16 cellular contexts compared by ENCODE assay signal in the genomic region with DNA sequence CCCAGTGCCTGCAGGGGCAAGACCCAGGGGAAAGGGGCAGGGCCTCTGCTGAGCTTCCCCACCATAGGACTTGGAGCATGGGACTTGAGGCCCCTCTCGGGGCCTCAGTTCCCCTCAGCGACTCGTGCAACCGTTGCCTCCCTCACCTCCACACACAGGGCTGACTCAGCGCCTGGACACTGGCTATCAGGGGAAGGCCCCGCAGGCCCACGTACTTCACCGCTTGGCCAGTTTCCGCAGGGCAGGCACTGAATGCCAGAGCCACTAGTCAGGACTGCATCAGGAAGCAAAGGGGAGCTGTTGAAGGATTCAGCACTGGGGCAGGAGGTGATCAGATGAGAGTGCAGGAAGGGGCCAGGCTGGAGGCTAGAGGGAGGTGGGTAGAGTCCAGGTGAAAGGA. TPM values are rescaled to one million over a fixed set of nuclear protein-coding genes. Genes with fewer than 3 reads are reported as not detected.
DNase-seq lines count a peak whose midpoint lies in the region; TF ChIP-seq lines count a peak whose summit lies in the region.
"Had no signal": no experiment of that assay in that cellular context is flagged by ENCODE, and none has a peak within 500 bp of the region (broad histone marks: within the 10 kb centered on the region; RNA-seq: fewer than 3 reads in every experiment).

No MANE protein-coding gene starts in this region.

- TF ChIP-seq CTCF in AG09309 (IDR thresholded peaks at IDR 0.05; ENCODE audit: control insufficient read depth, insufficient read depth, low read depth, low read length, missing control alignments) (no peak), cardiac fibroblast (IDR thresholded peaks at IDR 0.05; ENCODE audit: low read depth, low read length) (no peak)

- peak; percentile 49 for DNase-seq in AG09309 (ENCODE audit: low read depth)
- DNase-seq in M059J (ENCODE audit: low read depth), result peak; percentile 95
- peak; percentile 87 to 89 for DNase-seq in cardiac fibroblast (ENCODE audit: low read depth in 2 of 2)
- peak; percentile 88 to 89 for DNase-seq in lung microvascular endothelial cell (ENCODE audit: low read depth in 2 of 2)
- DNase-seq in NAMALWA (ENCODE audit: low spot score), result no peak
- DNase-seq in NCI-H2029 (lab: John Stamatoyannopoulos, UW), result no peak
- DNase-seq in NCI-H2171 treated with DMSO at 0.1 percent for 48 hours (lab: John Stamatoyannopoulos, UW), result no peak
- no peak for DNase-seq in globus pallidus (ENCODE audit: low spot score)
- DNase-seq: activated B cell treated with CpG ODN at 0.5 μM for 24 hours; activated T-cell treated with anti-CD3 and anti-CD28 coated beads, Interleukin-2, amount 50 U/mL, for 1 hour; gastrocnemius medialis; NCI-H2107; occipital lobe; Peyer's patch; stimulated activated CD4-positive, alpha-beta T cell treated with anti-CD3 and anti-CD28 coated beads, Interleukin-4, amount 100 ng/mL, for 4 hours had no signal

- no peak overlapping the region for H3K4me3 ChIP-seq in AG09309 (ENCODE audit: control insufficient read depth, low read depth, low read length)
- no peak overlapping the region for H3K4me3 ChIP-seq in cardiac fibroblast (replicated peaks in 1 of 2; ENCODE audit: low read depth in 2 of 2, low read length in 2 of 2)
- H3K4me3 ChIP-seq: gastrocnemius medialis, Peyer's patch had no signal

RNA-seq across cellular contexts. Expression of a gene that starts 15.5 kb away (rescaled TPM):
- total RNA-seq in M059J (2014; rRNA removed; shearing (Covaris generic)), result 0.71 and 1.7 TPM in 2 replicates
- total RNA-seq in lung microvascular endothelial cell, result 0.22 TPM in 1 of 2 replicates, not detected in the other
- total RNA-seq: activated B cell treated with CpG ODN at 0.5 μM for 24 hours, gastrocnemius medialis, left lobe of liver had no signal

RNA-seq across cellular contexts. Expression of a gene that starts 45.4 kb away (rescaled TPM):
- total RNA-seq in M059J (2014; rRNA removed; shearing (Covaris generic)), result 0.05 and 0.32 TPM in 2 replicates
- total RNA-seq in lung microvascular endothelial cell, result under 0.01 TPM in 1 of 2 replicates, not detected in the other
- total RNA-seq: activated B cell treated with CpG ODN at 0.5 μM for 24 hours, gastrocnemius medialis, left lobe of liver, Peyer's patch had no signal

Comparison
In these comparisons a context has a peak if more than half of its experiments do, and no peak if none do; other contexts are left out.
1. DNase-seq: peak in AG09309 (single experiment), M059J (single experiment), cardiac fibroblast (2 of 2) and lung microvascular endothelial cell (2 of 2); none in NAMALWA (single experiment), NCI-H2029 (single experiment), NCI-H2171 treated with DMSO at 0.1 percent for 48 hours (single experiment) and globus pallidus (single experiment).